Comparison of ENCODE assay signal across 28 cellular contexts in genomic region chr1:200973937-200974657, GRCh38. TPM values are rescaled to one million over a fixed set of nuclear protein-coding genes. Genes with fewer than 3 reads are reported as not detected.
DNase-seq lines count a peak whose midpoint lies in the region; ATAC-seq and TF ChIP-seq lines count a peak whose summit lies in the region.
"Had no signal": no experiment of that assay in that cellular context is flagged by ENCODE, and none has a peak within 500 bp of the region (broad histone marks: within the 10 kb centered on the region; RNA-seq: fewer than 3 reads in every experiment).

No MANE protein-coding gene starts in this region.

- H3K4me3 ChIP-seq in HEK293 (ENCODE audit: low read depth, low read length), result no peak overlapping the region
- H3K4me3 ChIP-seq: ascending aorta, heart right ventricle, K562, prostate gland, sigmoid colon had no signal

- H3K27me3 Mint-ChIP-seq in T-helper 17 cell (no peaks in the 10 kb centered on the region), nephron progenitor cell (ENCODE audit: low read depth, poor library complexity) (peaks cover 9% of the 10 kb centered on the region)
- H3K27me3 Mint-ChIP-seq: activated CD4-positive, alpha-beta memory T cell treated with anti-CD3 and anti-CD28 coated beads for 36 hours; activated naive CD8-positive, alpha-beta T cell treated with anti-CD3 and anti-CD28 coated beads, Interleukin-2, amount 10 ng/mL, durations not matched to agents 7 days and 5 days had no signal

- DNase-seq in DMS 273 (lab: John Stamatoyannopoulos, UW; ENCODE audit: unreplicated experiment), result peak; percentile 21
- DNase-seq in DMS 273 treated with DMSO at 0.1 percent for 48 hours (lab: John Stamatoyannopoulos, UW), result no peak
- DNase-seq in T-helper 17 cell, result no peak
- no peak for DNase-seq in nephron progenitor cell
- no peak for DNase-seq in stimulated activated CD4-positive, alpha-beta T cell treated with anti-CD3 and anti-CD28 coated beads, Interleukin-4, amount 100 ng/mL, for 4 hours
- DNase-seq: activated CD4-positive, alpha-beta memory T cell treated with anti-CD3 and anti-CD28 coated beads for 36 hours; activated CD8-positive, alpha-beta memory T cell treated with anti-CD3 and anti-CD28 coated beads, Interleukin-2, amount 50 U/mL, for 4 hours; activated naive CD8-positive, alpha-beta T cell treated with anti-CD3 and anti-CD28 coated beads, Interleukin-2, amount 10 ng/mL, durations not matched to agents 7 days and 5 days; cortex of kidney; foreskin keratinocyte; heart right ventricle; mammary epithelial cell; NCI-H1092 treated with DMSO at 0.1 percent for 48 hours; NCI-H2081 treated with DMSO at 0.1 percent for 48 hours; NCI-H524 treated with DMSO at 0.1 percent for 48 hours; sigmoid colon; stimulated activated naive CD4-positive, alpha-beta T cell treated with Interleukin-2 at 50 U/mL for 16 hours had no signal

- CTCF ChIA-PET in HEK293 (lab: Yijun Ruan, JAX), result interaction anchor here (0.6 to 7.4 kb wide), 4 partner anchors 23 to 145 kb away, joined by 3 to 108 read pairs (median 26); no protein-coding TSS in a partner anchor

- H3K4me3 Mint-ChIP-seq in T-helper 17 cell (peak overlapping the region; percentile 19), nephron progenitor cell (no peak overlapping the region)
- H3K4me3 Mint-ChIP-seq: activated CD4-positive, alpha-beta memory T cell treated with anti-CD3 and anti-CD28 coated beads for 36 hours; activated naive CD8-positive, alpha-beta T cell treated with anti-CD3 and anti-CD28 coated beads, Interleukin-2, amount 10 ng/mL, durations not matched to agents 7 days and 5 days had no signal

- no peaks in the 10 kb centered on the region for H3K36me3 ChIP-seq in HEK293 (ENCODE audit: control insufficient read depth in 2 of 2, insufficient read depth in 1 of 2, low read length in 2 of 2)
- H3K36me3 ChIP-seq: ascending aorta, prostate gland, sigmoid colon had no signal

- ATAC-seq in T-helper 17 cell, result peak; percentile 6
- no peak for ATAC-seq in HG03139 (IDR thresholded peaks at IDR 0.05; ENCODE audit: unreplicated experiment)
- ATAC-seq in HG03342 (IDR thresholded peaks at IDR 0.05; ENCODE audit: unreplicated experiment), result no peak
- ATAC-seq: activated CD4-positive, CD25-positive, alpha-beta regulatory T cell treated with anti-CD3 and anti-CD28 coated beads, Interleukin-2, amount 50 U/mL, for 24 hours; esophagus mucosa; foreskin keratinocyte; heart right ventricle; K562 had no signal

- POLR2A ChIA-PET in HEK293 (lab: Yijun Ruan, JAX), result no interaction called here

- TF ChIP-seq CTCF in HEK293 (tag by site-specific recombination; IDR thresholded peaks at IDR 0.05), result no peak
- no peak for TF ChIP-seq CTCF in nephron progenitor cell (IDR thresholded peaks at IDR 0.05)

- H3K9me3 ChIP-seq in HEK293 (ENCODE audit: control insufficient read depth, insufficient read depth, low read depth, low read length) (no peaks in the 10 kb centered on the region), T-helper 17 cell (ENCODE audit: control insufficient read depth, low read length, poor library complexity, severe bottlenecking) (no peaks in the 10 kb centered on the region)
- H3K9me3 ChIP-seq: ascending aorta, heart right ventricle, prostate gland, sigmoid colon had no signal

- H3K9me3 Mint-ChIP-seq in nephron progenitor cell, result no peaks in the 10 kb centered on the region
- H3K9me3 Mint-ChIP-seq: activated CD4-positive, alpha-beta memory T cell treated with anti-CD3 and anti-CD28 coated beads for 36 hours; activated naive CD8-positive, alpha-beta T cell treated with anti-CD3 and anti-CD28 coated beads, Interleukin-2, amount 10 ng/mL, durations not matched to agents 7 days and 5 days; activated T-helper 2 cell treated with anti-CD3 and anti-CD28 coated beads, Interferon-gamma antibody, Interleukin-2, Interleukin-4, amounts not matched to agents 10 μg/mL and 5 μg/mL and 100 μg/mL, durations not matched to agents 14 hours and 24 hours and 36 hours had no signal

- H3K4me1 ChIP-seq in HEK293 (ENCODE audit: control insufficient read depth, insufficient read depth, low read length), result no peaks in the 10 kb centered on the region
- H3K4me1 ChIP-seq: ascending aorta, foreskin keratinocyte, prostate gland, sigmoid colon had no signal

- H3K36me3 Mint-ChIP-seq in T-helper 17 cell (ENCODE audit: low read depth) (peaks cover 6% of the 10 kb centered on the region), nephron progenitor cell (ENCODE audit: low read depth) (peaks cover 25% of the 10 kb centered on the region)

- peaks cover 9% of the 10 kb centered on the region for H3K4me1 Mint-ChIP-seq in T-helper 17 cell
- peaks cover 11% of the 10 kb centered on the region for H3K4me1 Mint-ChIP-seq in nephron progenitor cell
- H3K4me1 Mint-ChIP-seq: activated naive CD8-positive, alpha-beta T cell treated with anti-CD3 and anti-CD28 coated beads, Interleukin-2, amount 10 ng/mL, durations not matched to agents 7 days and 5 days had no signal

- no peak overlapping the region for H3K27ac ChIP-seq in HEK293 (ENCODE audit: extremely low read depth, low read depth, low read length)
- H3K27ac ChIP-seq: 22Rv1, ascending aorta, foreskin keratinocyte, heart right ventricle, prostate gland, RWPE1, sigmoid colon had no signal

- peak overlapping the region; percentile 37 for H3K27ac Mint-ChIP-seq in T-helper 17 cell
- H3K27ac Mint-ChIP-seq in nephron progenitor cell, result peak overlapping the region; percentile 21
- H3K27ac Mint-ChIP-seq: activated CD4-positive, alpha-beta memory T cell treated with anti-CD3 and anti-CD28 coated beads for 36 hours; activated naive CD8-positive, alpha-beta T cell treated with anti-CD3 and anti-CD28 coated beads, Interleukin-2, amount 10 ng/mL, durations not matched to agents 7 days and 5 days; activated T-helper 2 cell treated with anti-CD3 and anti-CD28 coated beads, Interferon-gamma antibody, Interleukin-2, Interleukin-4, amounts not matched to agents 10 μg/mL and 5 μg/mL and 100 μg/mL, durations not matched to agents 14 hours and 24 hours and 36 hours had no signal

TF ChIP-seq in HEK293, 187 proteins besides CTCF, POLR2A, EP300 and RAD21:
- TF ChIP-seq OVOL3 (tag by site-specific recombination; IDR thresholded peaks at IDR 0.05) (no peak), EGR2 (tag by site-specific recombination; IDR thresholded peaks at IDR 0.05; ENCODE audit: low read depth) (peak; percentile 52; the same call in 1 of the 2 replicates), ZFHX2 (tag by site-specific recombination; conservative IDR thresholded peaks at IDR 0.05) (peak; percentile 41; the same call in 1 of the 2 replicates)

RNA-seq across cellular contexts. Expression of gene KIF21B, which starts 49.4 kb away (rescaled TPM):
- 10 to 100 TPM; 78.4 to 87.7 TPM for total RNA-seq in T-helper 17 cell
